In genomic region chr3:184448321-184449160, GRCh38 we compare ENCODE assay signal across 14 cellular contexts.
DNase-seq lines count a peak whose midpoint lies in the region; ATAC-seq and TF ChIP-seq lines count a peak whose summit lies in the region.
"Had no signal": no experiment of that assay in that cellular context is flagged by ENCODE, and none has a peak within 500 bp of the region (broad histone marks: within the 10 kb centered on the region; RNA-seq: fewer than 3 reads in every experiment).

No MANE protein-coding gene starts in this region.

- TF ChIP-seq POLR2A in heart left ventricle (IDR thresholded peaks at IDR 0.05) (no peak), tibial nerve (IDR thresholded peaks at IDR 0.05) (no peak)

- no peak overlapping the region for H3K4me2 ChIP-seq in GM23338

- no peak for TF ChIP-seq CTCF in heart left ventricle (IDR thresholded peaks at IDR 0.05)
- TF ChIP-seq CTCF in kidney epithelial cell (IDR thresholded peaks at IDR 0.05; ENCODE audit: insufficient read depth, low read length, poor library complexity, severe bottlenecking), result no peak
- no peak for TF ChIP-seq CTCF in GM23338 (conservative IDR thresholded peaks at IDR 0.05; ENCODE audit: low read depth in 2 of 2)
- TF ChIP-seq CTCF in tibial nerve (IDR thresholded peaks at IDR 0.05), result no peak

- H3K27me3 ChIP-seq in heart left ventricle (peaks cover 0 to 5% (median 0%) of the 10 kb centered on the region in 9 donors), kidney epithelial cell (ENCODE audit: control insufficient read depth, insufficient read depth, low read length) (no peaks in the 10 kb centered on the region), GM23338 (ENCODE audit: insufficient read depth) (no peaks in the 10 kb centered on the region), tibial nerve (no peaks in the 10 kb centered on the region)
- H3K27me3 ChIP-seq: thyroid gland had no signal

- H3K27ac Mint-ChIP-seq in GM23338, result no peak overlapping the region
- H3K27ac Mint-ChIP-seq: B cell had no signal

- DNase-seq in heart left ventricle, result no peak
- no peak for DNase-seq in cardiac septum (ENCODE audit: low spot score)
- DNase-seq in astrocyte of the hippocampus (ENCODE audit: low read depth, low spot score), result peak; percentile 91
- DNase-seq in kidney epithelial cell (ENCODE audit: low read depth), result peak; percentile 90
- no peak for DNase-seq in COLO668 (lab: John Stamatoyannopoulos, UW; ENCODE audit: unreplicated experiment)
- no peak for DNase-seq in GM23338 (ENCODE audit: low spot score)
- DNase-seq in tibial nerve (ENCODE audit: low spot score in 2 of 2), result no peak
- DNase-seq: activated CD4-positive, alpha-beta T cell treated with anti-CD3 and anti-CD28 coated beads, Interleukin-2, amount 50 U/mL, for 48 hours; RPMI8226; stimulated activated CD4-positive, alpha-beta T cell treated with anti-CD3 and anti-CD28 coated beads, Interleukin-2, amount 100 ng/mL, for 48 hours; thyroid gland had no signal

- H3K27ac ChIP-seq in heart left ventricle (no peak overlapping the region), GM23338 (ENCODE audit: low read depth) (no peak overlapping the region), tibial nerve (no peak overlapping the region)
- H3K27ac ChIP-seq: gastroesophageal sphincter, thyroid gland had no signal

- H3K9me3 Mint-ChIP-seq in GM23338, result no peaks in the 10 kb centered on the region

- peaks cover 4% of the 10 kb centered on the region for H3K27me3 Mint-ChIP-seq in GM23338 (ENCODE audit: insufficient read depth, low read depth, poor library complexity)

- H3K9me3 ChIP-seq in heart left ventricle (no peaks in the 10 kb centered on the region), tibial nerve (no peaks in the 10 kb centered on the region)
- H3K9me3 ChIP-seq: gastroesophageal sphincter, thyroid gland had no signal

- ATAC-seq in heart left ventricle (peak in 3 of 4 donors; percentile 39 to 64 (median 52)), GM23338 (no peak), GM21576 (IDR thresholded peaks at IDR 0.05; ENCODE audit: unreplicated experiment) (no peak)
- ATAC-seq: gastroesophageal sphincter had no signal

- TF ChIP-seq EP300 in tibial nerve (IDR thresholded peaks at IDR 0.05), result no peak

- H3K36me3 Mint-ChIP-seq in GM23338 (ENCODE audit: low read depth), result no peaks in the 10 kb centered on the region

- 77 to 88% (median 83%) methylated on average over 8 of the region's 8 CpGs for WGBS in heart left ventricle, 4 donors
- 79 to 92% methylated on average over 4 to 6 of the region's 8 CpGs for WGBS in tibial nerve, 2 donors

- H3K36me3 ChIP-seq in heart left ventricle (no peaks in the 10 kb centered on the region), kidney epithelial cell (ENCODE audit: control insufficient read depth, insufficient read depth, low read length) (no peaks in the 10 kb centered on the region), GM23338 (ENCODE audit: insufficient read depth) (no peaks in the 10 kb centered on the region), tibial nerve (no peaks in the 10 kb centered on the region)
- H3K36me3 ChIP-seq: gastroesophageal sphincter, thyroid gland had no signal

- intact Hi-C loops in heart left ventricle (cut with DNase I), result no loop called here
- intact Hi-C loops in cardiac septum (cut with DNase I), result no loop called here

- H3K4me1 ChIP-seq in heart left ventricle, result no peaks in the 10 kb centered on the region
- no peaks in the 10 kb centered on the region for H3K4me1 ChIP-seq in GM23338 (ENCODE audit: insufficient read depth)
- no peaks in the 10 kb centered on the region for H3K4me1 ChIP-seq in tibial nerve
- H3K4me1 ChIP-seq: gastroesophageal sphincter, thyroid gland had no signal

- no peaks in the 10 kb centered on the region for H3K4me1 Mint-ChIP-seq in GM23338
- H3K4me1 Mint-ChIP-seq: B cell had no signal

- H3K79me2 ChIP-seq in GM23338 (replicated peaks; ENCODE audit: insufficient read depth), result no peaks in the 10 kb centered on the region

- H2AFZ ChIP-seq in GM23338, result no peak overlapping the region

- H3K4me3 ChIP-seq in heart left ventricle, result no peak overlapping the region
- no peak overlapping the region for H3K4me3 ChIP-seq in kidney epithelial cell (ENCODE audit: low read depth, low read length)
- H3K4me3 ChIP-seq in GM23338, result no peak overlapping the region
- no peak overlapping the region for H3K4me3 ChIP-seq in tibial nerve
- H3K4me3 ChIP-seq: gastroesophageal sphincter, thyroid gland had no signal

- H3K4me3 Mint-ChIP-seq in GM23338, result no peak overlapping the region
- H3K4me3 Mint-ChIP-seq: B cell had no signal

- H3F3A ChIP-seq in GM23338 (replicated peaks; ENCODE audit: low read depth), result no peaks in the 10 kb centered on the region

- no peaks in the 10 kb centered on the region for H4K20me1 ChIP-seq in GM23338 (replicated peaks; ENCODE audit: insufficient read depth)

- 0 out of 2 replicates have a peak, but pooled peaks cover 2% of the 10 kb centered on the region for H3K9me2 ChIP-seq in GM23338 (ENCODE audit: insufficient read depth)

TF ChIP-seq in GM23338, 12 proteins besides CTCF, POLR2A, EP300 and RAD21:
- TF ChIP-seq STAT1 (IDR thresholded peaks at IDR 0.05; ENCODE audit: unreplicated experiment), result no peak
- TF ChIP-seq ZNF114 (CRISPR knock-in tag; IDR thresholded peaks at IDR 0.05), result no peak
- TF ChIP-seq CREB1 (CRISPR knock-in tag; IDR thresholded peaks at IDR 0.05; ENCODE audit: low read depth), result no peak

Comparison
In these comparisons a context has a peak if more than half of its experiments do, and no peak if none do; other contexts are left out.
1. ATAC-seq: peak in heart left ventricle (3 of 4); none in GM23338 (single experiment) and GM21576 (single experiment).
2. DNase-seq: peak in astrocyte of the hippocampus (single experiment) and kidney epithelial cell (single experiment); none in heart left ventricle (0 of 5), cardiac septum (single experiment), COLO668 (single experiment), GM23338 (single experiment) and tibial nerve (0 of 2).